13 cellular contexts compared by ENCODE assay signal in genomic region chr12:102833687-102834435, GRCh38.
DNase-seq lines count a peak whose midpoint lies in the region; ATAC-seq and TF ChIP-seq lines count a peak whose summit lies in the region.
"Had no signal": no experiment of that assay in that cellular context is flagged by ENCODE, and none has a peak within 500 bp of the region (broad histone marks: within the 10 kb centered on the region; RNA-seq: fewer than 3 reads in every experiment).

No MANE protein-coding gene starts in this region.

- H3K36me3 ChIP-seq in mammary epithelial cell (ENCODE audit: insufficient read depth, low read length) (no peaks in the 10 kb centered on the region), SK-N-MC (ENCODE audit: insufficient read depth, low read length) (no peaks in the 10 kb centered on the region)
- H3K36me3 ChIP-seq: upper lobe of right lung had no signal

- H3K27me3 ChIP-seq in mammary epithelial cell (ENCODE audit: insufficient read depth, low read length), result no peaks in the 10 kb centered on the region
- H3K27me3 ChIP-seq: foreskin keratinocyte had no signal

- H3K4me3 Mint-ChIP-seq in MCF 10A (ENCODE audit: unreplicated experiment), result no peak overlapping the region

- POLR2A ChIA-PET in MCF 10A (lab: Yijun Ruan, JAX), result no interaction called here

- 54% methylated on average over 10 of the region's 10 CpGs for WGBS in mammary epithelial cell (ENCODE audit: low coverage, missing lambda C conversion rate)

- no peak overlapping the region for H2AFZ ChIP-seq in mammary epithelial cell (ENCODE audit: low read depth, low read length)

- dilution Hi-C loops in mammary epithelial cell (cut with HindIII; ENCODE audit: low sequenced_read_pairs), result no loop called here

- intact Hi-C loops in MCF 10A (cut with micrococcal nuclease) (no loop called here), mammary epithelial cell (cut with micrococcal nuclease) (no loop called here)

- H3K4me1 Mint-ChIP-seq in MCF 10A (ENCODE audit: insufficient read depth, unreplicated experiment), result no peaks in the 10 kb centered on the region
- H3K4me1 Mint-ChIP-seq: nephron had no signal

- no peaks in the 10 kb centered on the region for H3K79me2 ChIP-seq in mammary epithelial cell (ENCODE audit: insufficient read depth, low read length)

- H3K9me3 ChIP-seq in mammary epithelial cell (replicated peaks; ENCODE audit: insufficient read depth, low read length) (no peaks in the 10 kb centered on the region), SK-N-MC (ENCODE audit: low read depth, low read length) (no peaks in the 10 kb centered on the region)
- H3K9me3 ChIP-seq: upper lobe of right lung had no signal

- BruUV-seq in MCF 10A (replicated peaks; lab: Mats Ljungman, UMichigan) (no TSS peak), mammary epithelial cell (replicated peaks; lab: Mats Ljungman, UMichigan) (no TSS peak)

- no peaks in the 10 kb centered on the region for H3K9me3 Mint-ChIP-seq in MCF 10A (ENCODE audit: unreplicated experiment)
- H3K9me3 Mint-ChIP-seq: nephron had no signal

- in situ Hi-C loops in mammary epithelial cell (cut with MboI; ENCODE audit: low sequenced_read_pairs in 2 of 2), result no loop called here

- H3K4me3 ChIP-seq in mammary epithelial cell (replicated peaks in 1 of 3; ENCODE audit: insufficient read depth in 1 of 3, low read depth in 2 of 3, low read length in 3 of 3), result no peak overlapping the region
- H3K4me3 ChIP-seq in SK-N-MC, result no peak overlapping the region
- H3K4me3 ChIP-seq: upper lobe of right lung had no signal

- no peaks in the 10 kb centered on the region for H3K27me3 Mint-ChIP-seq in MCF 10A (ENCODE audit: insufficient read depth, unreplicated experiment)

- no peak overlapping the region for H3K27ac ChIP-seq in mammary epithelial cell (ENCODE audit: insufficient read depth, low read depth, low read length)
- no peak overlapping the region for H3K27ac ChIP-seq in SK-N-MC
- H3K27ac ChIP-seq: foreskin keratinocyte, upper lobe of right lung had no signal

- H3K9ac ChIP-seq in mammary epithelial cell (ENCODE audit: insufficient read depth, low read length), result no peak overlapping the region
- H3K9ac ChIP-seq in SK-N-MC (ENCODE audit: insufficient read length), result no peak overlapping the region

- no peak overlapping the region for H3K27ac Mint-ChIP-seq in MCF 10A (ENCODE audit: low read depth, unreplicated experiment)
- H3K27ac Mint-ChIP-seq: nephron had no signal

- ATAC-seq in GM21390 (IDR thresholded peaks at IDR 0.05; ENCODE audit: unreplicated experiment) (no peak), GM19463 (IDR thresholded peaks at IDR 0.05; ENCODE audit: unreplicated experiment) (no peak)
- ATAC-seq: foreskin keratinocyte, upper lobe of right lung had no signal

- H3K4me2 ChIP-seq in mammary epithelial cell (ENCODE audit: insufficient read depth, low read depth, low read length), result no peak overlapping the region

- TF ChIP-seq CTCF in MCF 10A (IDR thresholded peaks at IDR 0.05; ENCODE audit: unreplicated experiment) (no peak), mammary epithelial cell (conservative IDR thresholded peaks at IDR 0.05 in 1 of 2, IDR thresholded peaks at IDR 0.05 in 1 of 2; ENCODE audit: extremely low read depth in 1 of 2, insufficient read depth in 1 of 2, low read depth in 1 of 2, low read length in 2 of 2) (no peak)

- H3K36me3 Mint-ChIP-seq in MCF 10A (ENCODE audit: insufficient read depth, unreplicated experiment), result peaks cover 4% of the 10 kb centered on the region

- H3K4me1 ChIP-seq in mammary epithelial cell (ENCODE audit: insufficient read depth, low read length), result no peaks in the 10 kb centered on the region
- H3K4me1 ChIP-seq: foreskin keratinocyte, upper lobe of right lung had no signal

- no peaks in the 10 kb centered on the region for H4K20me1 ChIP-seq in mammary epithelial cell (ENCODE audit: insufficient read depth, low read length)

- DNase-seq in MCF 10A (ENCODE audit: unreplicated experiment) (peak; percentile 45), mammary epithelial cell (no peak), SK-N-MC (ENCODE audit: low read depth, low spot score) (peak; percentile 24), iPS-NIHi7 (ENCODE audit: extremely low spot score) (peak; percentile 79), COR-L47 (lab: John Stamatoyannopoulos, UW) (no peak)
- DNase-seq in stimulated activated naive CD4-positive, alpha-beta T cell treated with Interleukin-2 at 50 U/mL for 16 hours (lab: John Stamatoyannopoulos, UW), result no peak
- DNase-seq: DMS79, NCI-H2171, upper lobe of right lung had no signal

- CTCF ChIA-PET in MCF 10A (lab: Yijun Ruan, JAX) (interaction anchor here (0.8 to 1.2 kb wide), 2 partner anchors 17 to 21 kb away, joined by 3 to 4 read pairs; no protein-coding TSS in a partner anchor), mammary epithelial cell (lab: Charles Lee; ENCODE audit: low non-redundant PET) (no interaction called here)

Comparison
In these comparisons a context has a peak if more than half of its experiments do, and no peak if none do; other contexts are left out.
1. DNase-seq: peak in MCF 10A (single experiment), SK-N-MC (single experiment) and iPS-NIHi7 (single experiment); none in mammary epithelial cell (single experiment), stimulated activated naive CD4-positive, alpha-beta T cell treated with Interleukin-2 at 50 U/mL for 16 hours (single experiment) and COR-L47 (single experiment).